In the genomic region with DNA sequence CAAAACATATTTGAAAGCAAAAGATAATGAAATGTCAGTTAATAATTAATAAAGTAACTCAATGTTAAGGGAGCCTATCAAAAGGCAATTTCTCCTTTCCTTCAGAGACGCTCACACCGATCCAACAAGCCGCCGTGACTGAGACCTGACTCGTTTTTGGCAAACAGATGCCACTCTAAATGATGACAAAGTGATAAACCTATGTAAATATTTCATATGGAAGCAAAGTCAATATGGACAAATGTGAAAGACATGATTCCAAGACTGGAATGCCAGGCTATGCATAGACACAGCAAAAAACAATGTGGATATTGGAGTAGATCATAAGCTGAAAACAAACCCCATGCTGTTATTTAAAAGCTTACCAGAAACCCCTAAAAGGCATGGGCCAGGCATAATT, we compare ENCODE assay signal across 22 cellular contexts.
"Had no signal": no experiment of that assay in that cellular context is flagged by ENCODE, and none has a peak within 500 bp of the region (broad histone marks: within the 10 kb centered on the region; RNA-seq: fewer than 3 reads in every experiment).

No MANE protein-coding gene starts in this region.

- H3K27ac ChIP-seq: colonic mucosa, dorsolateral prefrontal cortex, esophagus muscularis mucosa, foreskin keratinocyte, gastroesophageal sphincter, heart left ventricle, hepatocyte, left ventricle myocardium inferior, lower lobe of right lung had no signal

- ATAC-seq: foreskin keratinocyte; gastroesophageal sphincter; heart left ventricle; left colon; lower lobe of right lung; mucosa of descending colon; naive thymus-derived CD8-positive, alpha-beta T cell had no signal

- DNase-seq: colonic mucosa; cortex of kidney; dorsolateral prefrontal cortex; effector CD4-positive, alpha-beta T cell; effector memory CD4-positive, alpha-beta T cell; foreskin keratinocyte; heart left ventricle; hypothalamus; immature natural killer cell; islet precursor cell; kidney; kidney glomerular epithelial cell; left colon; left ventricle myocardium inferior; lower lobe of right lung; mesenchymal stem cell; mucosa of descending colon; naive B cell; naive thymus-derived CD8-positive, alpha-beta T cell had no signal
